ENCODE assay signal across 9 cellular contexts in genomic region chr17:44314869-44315661, GRCh38. TPM values are rescaled to one million over a fixed set of nuclear protein-coding genes. Genes with fewer than 3 reads are reported as not detected.
DNase-seq lines count a peak whose midpoint lies in the region; ATAC-seq, FAIRE-seq and TF ChIP-seq lines count a peak whose summit lies in the region.
"Had no signal": no experiment of that assay in that cellular context is flagged by ENCODE, and none has a peak within 500 bp of the region (broad histone marks: within the 10 kb centered on the region; RNA-seq: fewer than 3 reads in every experiment).

No MANE protein-coding gene starts in this region.

- H3K4me3 Mint-ChIP-seq in activated naive CD8-positive, alpha-beta T cell treated with anti-CD3 and anti-CD28 coated beads for 36 hours = peak overlapping the region; percentile 63
- H3K4me3 Mint-ChIP-seq in immature natural killer cell = peak overlapping the region; percentile 15 to 74 (median 56)

- H3K4me1 Mint-ChIP-seq in activated naive CD8-positive, alpha-beta T cell treated with anti-CD3 and anti-CD28 coated beads for 36 hours = peaks cover 12% of the 10 kb centered on the region
- H3K4me1 Mint-ChIP-seq in immature natural killer cell = peaks cover 7 to 8% of the 10 kb centered on the region in 2 donors

- H3K9me3 Mint-ChIP-seq in activated naive CD8-positive, alpha-beta T cell treated with anti-CD3 and anti-CD28 coated beads for 36 hours = no peaks in the 10 kb centered on the region
- peaks cover 0 to 3% (median 0%) of the 10 kb centered on the region in 6 donors for H3K9me3 Mint-ChIP-seq in immature natural killer cell

- TF ChIP-seq CTCF in D721Med (IDR thresholded peaks at IDR 0.05; ENCODE audit: insufficient read depth, missing control alignments) = no peak

- ATAC-seq in GM18520 (IDR thresholded peaks at IDR 0.05; ENCODE audit: unreplicated experiment) = no peak

- H3K36me3 Mint-ChIP-seq in activated naive CD8-positive, alpha-beta T cell treated with anti-CD3 and anti-CD28 coated beads for 36 hours = peaks cover 10% of the 10 kb centered on the region
- H3K36me3 Mint-ChIP-seq in immature natural killer cell = peaks cover 0 to 11% (median 6%) of the 10 kb centered on the region in 3 donors

- H3K27ac Mint-ChIP-seq in activated naive CD8-positive, alpha-beta T cell treated with anti-CD3 and anti-CD28 coated beads for 36 hours = no peak overlapping the region
- H3K27ac Mint-ChIP-seq in immature natural killer cell = no peak overlapping the region

- peak; percentile 51 for DNase-seq in ELR (ENCODE audit: low read depth)
- DNase-seq in NCI-H2107 treated with DMSO at 0.1 percent for 48 hours (lab: John Stamatoyannopoulos, UW; ENCODE audit: unreplicated experiment) = peak; percentile 45
- peak; percentile 69 for DNase-seq in activated naive CD8-positive, alpha-beta T cell treated with anti-CD3 and anti-CD28 coated beads for 36 hours
- no peak for DNase-seq in immature natural killer cell
- DNase-seq in stimulated activated naive CD4-positive, alpha-beta T cell treated with Interleukin-2 at 50 U/mL for 16 hours (lab: John Stamatoyannopoulos, UW) = peak; percentile 46
- no peak for DNase-seq in COLO829 (ENCODE audit: low spot score)
- no peak for DNase-seq in D721Med (ENCODE audit: insufficient read length, low spot score)

- H3K27me3 Mint-ChIP-seq in activated naive CD8-positive, alpha-beta T cell treated with anti-CD3 and anti-CD28 coated beads for 36 hours = peaks cover 54% of the 10 kb centered on the region
- H3K27me3 Mint-ChIP-seq in immature natural killer cell (ENCODE audit: low read depth in 3 of 3) = peaks cover 10 to 19% (median 16%) of the 10 kb centered on the region in 3 donors

- no peak for FAIRE-seq in D721Med (lab: Jason Lieb, UNC)

RNA-seq across cellular contexts. Expression of gene RUNDC3A, which starts 6.7 kb away (rescaled TPM):
- under 1 TPM; 0.08 to 0.16 TPM for total RNA-seq in activated naive CD8-positive, alpha-beta T cell treated with anti-CD3 and anti-CD28 coated beads for 36 hours
- polyA plus RNA-seq in immature natural killer cell = not detected

RNA-seq across cellular contexts. Expression of gene SLC25A39, which starts 9.6 kb away (rescaled TPM):
- total RNA-seq in activated naive CD8-positive, alpha-beta T cell treated with anti-CD3 and anti-CD28 coated beads for 36 hours = 100 to 1,000 TPM; 193 to 200 TPM
- polyA plus RNA-seq in immature natural killer cell = 100 to 1,000 TPM; 125 to 158 (median 127) TPM

RNA-seq across cellular contexts. Expression of gene GRN, which starts 30.0 kb away (rescaled TPM):
- total RNA-seq in activated naive CD8-positive, alpha-beta T cell treated with anti-CD3 and anti-CD28 coated beads for 36 hours = 10 to 100 TPM; 34.4 to 36.1 TPM
- polyA plus RNA-seq in immature natural killer cell = 100 to 1,000 TPM in 1 of 3 donors, 10 to 100 TPM in 2; 50.9 to 103 (median 73.3) TPM

RNA-seq across cellular contexts. Expression of gene SLC4A1, which starts 47.1 kb away (rescaled TPM):
- not detected for total RNA-seq in activated naive CD8-positive, alpha-beta T cell treated with anti-CD3 and anti-CD28 coated beads for 36 hours
- under 1 TPM in 1 of 3 donors, not detected in 2; 0.23 TPM for polyA plus RNA-seq in immature natural killer cell
- total RNA-seq: T-helper 1 cell treated with Interleukin-12 subunit alpha and Interleukin-12 subunit beta and Interleukin-4 antibody, amounts not matched to agents 30 ng/mL and 1 ng/mL, for 36 hours had no signal

RNA-seq across cellular contexts. Expression of gene FAM171A2, which starts 48.6 kb away (rescaled TPM):
- under 1 TPM; 0.14 to 0.19 TPM for total RNA-seq in activated naive CD8-positive, alpha-beta T cell treated with anti-CD3 and anti-CD28 coated beads for 36 hours
- polyA plus RNA-seq in immature natural killer cell = under 1 TPM in 1 of 3 donors, not detected in 2; 0.07 TPM
- total RNA-seq: T-helper 1 cell treated with Interleukin-12 subunit alpha and Interleukin-12 subunit beta and Interleukin-4 antibody, amounts not matched to agents 30 ng/mL and 1 ng/mL, for 36 hours had no signal

Comparison
In these comparisons a context has a peak if more than half of its experiments do, and no peak if none do; other contexts are left out.
1. DNase-seq: peak in ELR (single experiment), NCI-H2107 treated with DMSO at 0.1 percent for 48 hours (single experiment), activated naive CD8-positive, alpha-beta T cell treated with anti-CD3 and anti-CD28 coated beads for 36 hours (single experiment) and stimulated activated naive CD4-positive, alpha-beta T cell treated with Interleukin-2 at 50 U/mL for 16 hours (single experiment); none in immature natural killer cell (0 of 3), COLO829 (single experiment) and D721Med (single experiment).